In the genomic region with DNA sequence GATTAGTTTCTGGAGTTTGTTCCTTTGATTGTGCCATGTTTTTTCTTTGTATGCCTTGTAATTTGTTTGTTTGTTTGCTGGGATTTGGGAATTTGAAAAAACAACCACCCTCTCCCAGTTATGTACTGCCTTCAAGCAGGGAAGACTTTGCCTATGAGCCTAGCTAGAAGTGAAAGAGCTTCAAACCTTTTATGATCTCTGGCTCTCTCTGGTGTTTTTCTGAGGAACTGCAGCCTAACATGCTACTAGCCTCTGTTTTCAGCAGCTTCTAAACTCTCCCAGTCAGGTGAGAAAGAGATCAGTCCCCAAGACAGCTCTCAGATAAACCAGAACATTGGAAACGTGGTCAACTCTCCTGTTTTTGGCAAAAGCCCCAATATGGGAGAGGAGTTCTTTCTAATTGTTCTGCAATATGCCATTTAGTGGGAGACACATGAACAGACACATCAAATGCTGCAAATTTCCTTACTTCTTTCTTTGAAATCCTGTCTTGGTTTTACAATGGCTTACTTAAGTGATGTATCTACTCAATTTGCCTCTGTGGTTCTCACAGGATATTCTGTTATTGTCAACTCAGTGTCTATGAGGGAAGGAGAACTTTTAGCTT, we compare ENCODE assay signal across 8 cellular contexts. TPM values are rescaled to one million over a fixed set of nuclear protein-coding genes. Genes with fewer than 3 reads are reported as not detected.
A peak's percentile ranks its signal among the peaks of the same experiment; 100 is the strongest.
DNase-seq lines count a peak whose midpoint lies in the region; ATAC-seq, FAIRE-seq and TF ChIP-seq lines count a peak whose summit lies in the region.

No MANE protein-coding gene starts in this region.

- H3K4me1 ChIP-seq in foreskin keratinocyte, result no peaks in the 10 kb centered on the region
- no peaks in the 10 kb centered on the region for H3K4me1 ChIP-seq in parathyroid adenoma

- H3K9ac ChIP-seq in parathyroid adenoma, result no peak overlapping the region

- peak overlapping the region; percentile 0 for H2AFZ ChIP-seq in parathyroid adenoma

- H3K27me3 ChIP-seq in foreskin keratinocyte (peaks cover 19% of the 10 kb centered on the region), parathyroid adenoma (ENCODE audit: control insufficient read depth, insufficient read depth, low read length) (no peaks in the 10 kb centered on the region)

- no peaks in the 10 kb centered on the region for H3K9me3 ChIP-seq in parathyroid adenoma (ENCODE audit: control insufficient read depth, low read length)

- H3K79me2 ChIP-seq in parathyroid adenoma, result no peaks in the 10 kb centered on the region

- FAIRE-seq in HTR-8/SVneo (lab: Jason Lieb, UNC), result no peak

- H3K4me2 ChIP-seq in parathyroid adenoma (ENCODE audit: low read length), result no peak overlapping the region

- TF ChIP-seq CTCF in foreskin keratinocyte (conservative IDR thresholded peaks at IDR 0.05) (peak; percentile 84), parathyroid adenoma (IDR thresholded peaks at IDR 0.05) (peak; percentile 93)

- peak; percentile 69 for DNase-seq in G401 (ENCODE audit: low spot score)
- DNase-seq in HTR-8/SVneo (ENCODE audit: insufficient read length, low spot score), result peak; percentile 53
- DNase-seq in NOMO-1 treated with DMSO at 0.1 percent for 48 hours (lab: John Stamatoyannopoulos, UW; ENCODE audit: unreplicated experiment), result peak; percentile 56
- DNase-seq in activated T-cell treated with anti-CD3 and anti-CD28 coated beads for 4 hours, result peak; percentile 59
- peak; percentile 15 to 60 for DNase-seq in foreskin keratinocyte
- no peak for DNase-seq in occipital lobe (lab: John Stamatoyannopoulos, UW)

- no peak overlapping the region for H3K4me3 ChIP-seq in parathyroid adenoma (ENCODE audit: low read depth, low read length)

- ATAC-seq in GM21529 (IDR thresholded peaks at IDR 0.05; ENCODE audit: unreplicated experiment) (peak; percentile 96), foreskin keratinocyte (peak; percentile 96)

- in situ Hi-C loops in G401 (cut with HindIII; ENCODE audit: low sequenced_read_pairs), result no loop called here

- H3K27ac ChIP-seq in foreskin keratinocyte, result no peak overlapping the region
- no peak overlapping the region for H3K27ac ChIP-seq in parathyroid adenoma

- H3K36me3 ChIP-seq in parathyroid adenoma (ENCODE audit: control insufficient read depth, insufficient read depth, low read length), result no peaks in the 10 kb centered on the region

RNA-seq across cellular contexts. Expression of gene SERINC1, which starts 58.9 kb away (rescaled TPM):
- 42.3 and 64.5 TPM in 2 replicates for total RNA-seq in G401 (2014; rRNA removed; shearing (Covaris generic))
- total RNA-seq in foreskin keratinocyte (70.4 and 83.1 TPM in 2 replicates), occipital lobe (735 TPM)
- 27.6 and 28.5 TPM in 2 replicates for polyA plus RNA-seq in foreskin keratinocyte
